Comparison of ENCODE assay signal across 19 cellular contexts in the genomic region with DNA sequence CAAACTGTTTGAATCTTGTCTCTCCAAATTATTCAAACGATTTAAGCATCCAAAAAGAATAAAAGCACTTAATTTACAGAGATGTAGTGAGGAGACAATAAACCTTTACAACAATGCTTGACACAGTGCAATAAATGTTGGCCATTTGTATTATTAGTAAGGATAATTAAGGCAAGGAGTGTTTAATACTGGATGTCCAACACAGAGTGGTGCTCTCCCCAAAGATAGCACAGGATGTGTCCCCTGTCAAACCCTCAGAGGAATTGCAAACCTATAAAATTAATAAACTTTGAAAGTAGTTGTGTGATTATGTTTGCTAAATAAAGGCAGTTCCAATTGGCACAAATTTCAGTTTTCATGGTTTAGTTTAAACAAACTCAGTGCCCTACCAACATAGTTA.
"Had no signal": no experiment of that assay in that cellular context is flagged by ENCODE, and none has a peak within 500 bp of the region (broad histone marks: within the 10 kb centered on the region; RNA-seq: fewer than 3 reads in every experiment).

No MANE protein-coding gene starts in this region.

- H3K9me3 ChIP-seq: esophagus muscularis mucosa, gastrocnemius medialis, left lung, lower lobe of right lung had no signal

- H3K36me3 ChIP-seq: esophagus muscularis mucosa, gastrocnemius medialis, heart right ventricle, left lung, lower lobe of right lung had no signal

- H3K4me3 ChIP-seq: coronary artery, dorsolateral prefrontal cortex, esophagus muscularis mucosa, gastrocnemius medialis, heart right ventricle, left lung, lower lobe of right lung had no signal

- H3K27ac ChIP-seq: coronary artery, dorsolateral prefrontal cortex, esophagus muscularis mucosa, gastrocnemius medialis, heart right ventricle, left lung, lower lobe of right lung had no signal

- DNase-seq: dermis blood vessel endothelial cell; dorsolateral prefrontal cortex; effector CD4-positive, alpha-beta T cell; effector memory CD4-positive, alpha-beta T cell; foreskin melanocyte; gastrocnemius medialis; glutamatergic neuron; head of caudate nucleus; heart right ventricle; hippocampal formation; left cardiac atrium; left lung; left ventricle myocardium superior; lower lobe of right lung; mesendoderm; midbrain; naive thymus-derived CD4-positive, alpha-beta T cell had no signal

- ATAC-seq: gastrocnemius medialis; heart right ventricle; left cardiac atrium; left lung; left ventricle myocardium superior; lower lobe of right lung; naive thymus-derived CD4-positive, alpha-beta T cell had no signal

- H3K27me3 ChIP-seq: dorsolateral prefrontal cortex, esophagus muscularis mucosa, gastrocnemius medialis, heart right ventricle, left lung had no signal

- H3K4me1 ChIP-seq: esophagus muscularis mucosa, gastrocnemius medialis, heart right ventricle, left lung, lower lobe of right lung had no signal
